ENCODE assay signal across 8 cellular contexts in the genomic region with DNA sequence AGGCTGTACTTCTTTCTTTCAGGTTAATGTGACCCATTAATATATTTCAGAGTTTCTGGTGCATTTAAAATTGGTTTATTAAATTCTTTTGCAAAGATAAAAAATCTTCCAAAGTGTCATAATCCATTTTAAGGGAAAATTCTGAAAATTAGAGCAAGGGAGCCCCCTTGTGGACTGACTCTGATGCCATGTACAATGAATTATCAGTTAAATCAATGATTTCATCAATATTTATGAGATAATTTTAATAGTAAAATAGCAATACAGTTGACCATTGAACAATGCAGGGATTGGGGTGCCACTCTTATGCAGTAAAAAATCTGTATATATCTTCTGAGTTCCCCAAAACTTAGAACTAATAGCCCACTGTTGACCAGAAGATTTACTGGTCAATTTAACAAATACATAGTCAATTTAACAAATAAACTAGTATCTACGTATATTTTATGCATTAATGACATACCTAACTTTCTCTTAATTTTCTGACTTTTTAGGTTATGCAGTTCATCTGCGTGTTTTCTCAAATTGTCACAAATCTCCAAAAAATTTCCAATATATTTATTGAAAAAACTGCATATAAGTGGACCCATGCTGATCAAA.
DNase-seq lines count a peak whose midpoint lies in the region; ATAC-seq, FAIRE-seq and TF ChIP-seq lines count a peak whose summit lies in the region.

No MANE protein-coding gene starts in this region.

- no peak overlapping the region for H3K27ac ChIP-seq in brain microvascular endothelial cell
- H3K27ac ChIP-seq in CD8-positive, alpha-beta T cell (ENCODE audit: low read depth, low read length) = no peak overlapping the region

- DNase-seq in COR-L47 (lab: John Stamatoyannopoulos, UW) = peak; percentile 7
- DNase-seq in HTR-8/SVneo (ENCODE audit: insufficient read length, low spot score) = peak; percentile 1
- DNase-seq in brain microvascular endothelial cell = peak; percentile 40
- DNase-seq in myocyte (ENCODE audit: low read depth) = peak; percentile 44
- DNase-seq in CD8-positive, alpha-beta T cell = no peak

- in situ Hi-C loops in brain microvascular endothelial cell (cut with HindIII; ENCODE audit: low pct_ligation_motif_present, low sequenced_read_pairs) = no loop called here

- H3K4me3 Mint-ChIP-seq in CD8-positive, alpha-beta T cell = no peak overlapping the region

- no peak for ATAC-seq in GM18517 (IDR thresholded peaks at IDR 0.05; ENCODE audit: unreplicated experiment)
- ATAC-seq in GM21515 (IDR thresholded peaks at IDR 0.05; ENCODE audit: unreplicated experiment) = no peak
- no peak for ATAC-seq in GM21390 (IDR thresholded peaks at IDR 0.05; ENCODE audit: unreplicated experiment)
- no peak for ATAC-seq in CD8-positive, alpha-beta T cell

- H3K36me3 ChIP-seq in brain microvascular endothelial cell (replicated peaks) = no peaks in the 10 kb centered on the region
- no peaks in the 10 kb centered on the region for H3K36me3 ChIP-seq in CD8-positive, alpha-beta T cell (ENCODE audit: insufficient read depth, low read length)

- peak; percentile 67 for TF ChIP-seq CTCF in brain microvascular endothelial cell (IDR thresholded peaks at IDR 0.05; ENCODE audit: low read depth, low read length, missing control alignments)
- no peak for TF ChIP-seq CTCF in CD8-positive, alpha-beta T cell (IDR thresholded peaks at IDR 0.05)

- H3K27me3 Mint-ChIP-seq in CD8-positive, alpha-beta T cell (ENCODE audit: low read depth) = no peaks in the 10 kb centered on the region

- H3K4me3 ChIP-seq in brain microvascular endothelial cell (ENCODE audit: low read depth, low read length) = no peak overlapping the region
- no peak overlapping the region for H3K4me3 ChIP-seq in CD8-positive, alpha-beta T cell (ENCODE audit: low read depth, low read length)

- no peak overlapping the region for H3K27ac Mint-ChIP-seq in CD8-positive, alpha-beta T cell

- H3K36me3 Mint-ChIP-seq in CD8-positive, alpha-beta T cell = no peaks in the 10 kb centered on the region

- intact Hi-C loops in CD8-positive, alpha-beta T cell (cut with DNase I, micrococcal nuclease) = no loop called here

- no peaks in the 10 kb centered on the region for H3K9me3 Mint-ChIP-seq in CD8-positive, alpha-beta T cell

- H3K4me1 ChIP-seq in CD8-positive, alpha-beta T cell (ENCODE audit: insufficient read depth, low read length) = no peaks in the 10 kb centered on the region

- CTCF ChIA-PET in CD8-positive, alpha-beta T cell (lab: Charles Lee) = no interaction called here

- POLR2A ChIA-PET in CD8-positive, alpha-beta T cell (lab: Charles Lee) = no interaction called here

- no peaks in the 10 kb centered on the region for H3K9me3 ChIP-seq in CD8-positive, alpha-beta T cell (ENCODE audit: low read length)

- H3K27me3 ChIP-seq in brain microvascular endothelial cell (replicated peaks) = no peaks in the 10 kb centered on the region
- no peaks in the 10 kb centered on the region for H3K27me3 ChIP-seq in CD8-positive, alpha-beta T cell (ENCODE audit: insufficient read depth, low read length)

- H3K4me1 Mint-ChIP-seq in CD8-positive, alpha-beta T cell (ENCODE audit: low read depth) = no peaks in the 10 kb centered on the region

- no peak for FAIRE-seq in HTR-8/SVneo (lab: Jason Lieb, UNC)

Comparison
In these comparisons a context has a peak if more than half of its experiments do, and no peak if none do; other contexts are left out.
1. DNase-seq: peak in COR-L47 (single experiment), HTR-8/SVneo (single experiment), brain microvascular endothelial cell (single experiment) and myocyte (single experiment); none in CD8-positive, alpha-beta T cell (0 of 7).